Comparison of ENCODE assay signal across 8 cellular contexts in genomic region chr17:47693667-47694017, GRCh38. TPM values are rescaled to one million over a fixed set of nuclear protein-coding genes. Genes with fewer than 3 reads are reported as not detected.
DNase-seq lines count a peak whose midpoint lies in the region; FAIRE-seq and TF ChIP-seq lines count a peak whose summit lies in the region.

No MANE protein-coding gene starts in this region.

- CTCF ChIA-PET in PC-9 (lab: Charles Lee): interaction anchor here (0.6 kb wide), 1 partner anchor 50 kb away, joined by 5 read pairs; no protein-coding TSS in a partner anchor
- CTCF ChIA-PET in endothelial cell of umbilical vein (lab: Charles Lee): interaction anchor here (0.9 to 1.5 kb wide), 2 partner anchors 14 to 29 kb away, joined by 3 read pairs; no protein-coding TSS in a partner anchor

- DNase-seq in GM23248: no peak
- no peak for DNase-seq in PC-9
- no peak for DNase-seq in endothelial cell of umbilical vein (ENCODE audit: low read depth, low spot score)
- no peak for DNase-seq in osteoblast (ENCODE audit: insufficient read length, low spot score, missing footprints)
- DNase-seq in NCI-H446 treated with DMSO at 0.1 percent for 48 hours (lab: John Stamatoyannopoulos, UW): no peak
- no peak for DNase-seq in SKM-1 (lab: John Stamatoyannopoulos, UW; ENCODE audit: unreplicated experiment)
- DNase-seq in NCI-H510A treated with DMSO at 0.1 percent for 48 hours (lab: John Stamatoyannopoulos, UW): no peak
- no peak for DNase-seq in NCI-H2029 treated with DMSO at 0.1 percent for 48 hours (lab: John Stamatoyannopoulos, UW)

- H3K27ac ChIP-seq in GM23248 (peak overlapping the region; percentile 41), PC-9 (no peak overlapping the region), endothelial cell of umbilical vein (ENCODE audit: insufficient read depth, low read depth, low read length) (peak overlapping the region; percentile 21), osteoblast (ENCODE audit: low read depth, low read length) (no peak overlapping the region)

- H3K79me2 ChIP-seq in GM23248 (ENCODE audit: insufficient read depth): no peaks in the 10 kb centered on the region
- no peaks in the 10 kb centered on the region for H3K79me2 ChIP-seq in PC-9 (ENCODE audit: low read depth)
- no peaks in the 10 kb centered on the region for H3K79me2 ChIP-seq in endothelial cell of umbilical vein (ENCODE audit: control insufficient read depth, insufficient read depth, low read length)
- no peaks in the 10 kb centered on the region for H3K79me2 ChIP-seq in osteoblast (ENCODE audit: insufficient read depth, low read length)

- H3K9me1 ChIP-seq in endothelial cell of umbilical vein (replicated peaks; ENCODE audit: control insufficient read depth, extremely low read depth, insufficient read depth, low read length): no peaks in the 10 kb centered on the region

- dilution Hi-C loops in endothelial cell of umbilical vein (cut with MboI; ENCODE audit: extremely low pct_ligation_motif_present, low sequenced_read_pairs): no loop called here

- H3K36me3 ChIP-seq in GM23248 (ENCODE audit: low read depth): no peaks in the 10 kb centered on the region
- no peaks in the 10 kb centered on the region for H3K36me3 ChIP-seq in PC-9 (ENCODE audit: low read depth)
- peaks cover 0 to 7% of the 10 kb centered on the region in 2 experiments for H3K36me3 ChIP-seq in endothelial cell of umbilical vein (ENCODE audit: control insufficient read depth in 2 of 2, extremely low read depth in 1 of 2, insufficient read depth in 2 of 2, low read length in 2 of 2)
- no peaks in the 10 kb centered on the region for H3K36me3 ChIP-seq in osteoblast (ENCODE audit: insufficient read depth, low read length)

- H3K4me3 ChIP-seq in GM23248 (peak overlapping the region; percentile 93), PC-9 (peak overlapping the region; percentile 66), endothelial cell of umbilical vein (replicated peaks in 1 of 3; ENCODE audit: insufficient read depth in 1 of 3, low read depth in 1 of 3, low read length in 3 of 3) (peak overlapping the region in 2 of 3 experiments; percentile 47 to 81), osteoblast (ENCODE audit: insufficient read depth, low read length) (peak overlapping the region; percentile 82)

- H3K4me2 ChIP-seq in GM23248 (ENCODE audit: unreplicated experiment) (peak overlapping the region; percentile 93), PC-9 (peak overlapping the region; percentile 79), endothelial cell of umbilical vein (ENCODE audit: insufficient read depth, low read length) (peak overlapping the region; percentile 77), osteoblast (ENCODE audit: insufficient read depth, low read length) (peak overlapping the region; percentile 82)

- POLR2A ChIA-PET in PC-9 (lab: Charles Lee; ENCODE audit: unreplicated experiment): no interaction called here
- POLR2A ChIA-PET in endothelial cell of umbilical vein (lab: Charles Lee): interaction anchor here (0.6 kb wide), 1 partner anchor 169 kb away, joined by 3 read pairs; no protein-coding TSS in a partner anchor

- WGBS in GM23248 (ENCODE audit: low coverage in 1 of 2, low lambda C conversion rate in 2 of 2, missing lambda C conversion rate in 2 of 2), 2 experiments: 0% methylated on average over 19 to 37 of the region's 37 CpGs

- H2AFZ ChIP-seq in GM23248 (peak overlapping the region; percentile 76), PC-9 (peak overlapping the region; percentile 79), endothelial cell of umbilical vein (ENCODE audit: low read depth, low read length) (peak overlapping the region; percentile 29), osteoblast (ENCODE audit: low read length) (no peak overlapping the region)

- no peaks in the 10 kb centered on the region; the same call in none of the 2 replicates for H3F3A ChIP-seq in GM23248 (ENCODE audit: insufficient read depth)
- H3F3A ChIP-seq in PC-9 (ENCODE audit: insufficient read depth, low read depth): peaks cover 40% of the 10 kb centered on the region; the same call in 1 of the 2 replicates

- H3K9ac ChIP-seq in GM23248 (peak overlapping the region; percentile 95), endothelial cell of umbilical vein (replicated peaks; ENCODE audit: extremely low read depth, insufficient read depth, low read length) (peak overlapping the region; percentile 36)

- no peaks in the 10 kb centered on the region for H3K27me3 ChIP-seq in GM23248 (replicated peaks; ENCODE audit: insufficient read depth)
- no peaks in the 10 kb centered on the region for H3K27me3 ChIP-seq in PC-9 (ENCODE audit: insufficient read depth, low read depth)
- no peaks in the 10 kb centered on the region for H3K27me3 ChIP-seq in endothelial cell of umbilical vein (ENCODE audit: control insufficient read depth in 2 of 2, insufficient read depth in 2 of 2, low read length in 2 of 2)
- H3K27me3 ChIP-seq in osteoblast (ENCODE audit: insufficient read depth, low read length): no peaks in the 10 kb centered on the region

- intact Hi-C loops in PC-9 (cut with micrococcal nuclease; ENCODE audit: unreplicated experiment) (no loop called here), endothelial cell of umbilical vein (cut with micrococcal nuclease) (no loop called here)

- TF ChIP-seq CTCF in PC-9 (conservative IDR thresholded peaks at IDR 0.05): no peak
- no peak for TF ChIP-seq CTCF in endothelial cell of umbilical vein (IDR thresholded peaks at IDR 0.05; ENCODE audit: extremely low read depth in 1 of 2, insufficient read depth in 1 of 2, low read depth in 1 of 2, low read length in 2 of 2)
- no peak for TF ChIP-seq CTCF in osteoblast (IDR thresholded peaks at IDR 0.05; ENCODE audit: extremely low read depth, low read depth, low read length)

- in situ Hi-C loops in GM23248 (cut with MboI): no loop called here

- no peak for FAIRE-seq in endothelial cell of umbilical vein (lab: Jason Lieb, UNC)

- no peaks in the 10 kb centered on the region for H4K20me1 ChIP-seq in GM23248 (ENCODE audit: insufficient read depth)
- H4K20me1 ChIP-seq in PC-9 (ENCODE audit: insufficient read depth): no peaks in the 10 kb centered on the region; the same call in 1 of the 2 replicates
- H4K20me1 ChIP-seq in endothelial cell of umbilical vein (replicated peaks; ENCODE audit: control insufficient read depth, extremely low read depth, insufficient read depth, low read length): no peaks in the 10 kb centered on the region
- H4K20me1 ChIP-seq in osteoblast (ENCODE audit: insufficient read depth, low read length): peaks cover 4% of the 10 kb centered on the region

- H3K9me2 ChIP-seq in GM23248 (ENCODE audit: insufficient read depth) (no peaks in the 10 kb centered on the region), PC-9 (ENCODE audit: insufficient read depth) (no peaks in the 10 kb centered on the region)

- BruUV-seq in PC-9 (replicated peaks; lab: Mats Ljungman, UMichigan) (no TSS peak), endothelial cell of umbilical vein (replicated peaks; lab: Mats Ljungman, UMichigan) (no TSS peak)

- no peaks in the 10 kb centered on the region for H3K9me3 ChIP-seq in GM23248 (ENCODE audit: low read depth)
- H3K9me3 ChIP-seq in PC-9 (ENCODE audit: insufficient read depth, low read depth): no peaks in the 10 kb centered on the region
- no peaks in the 10 kb centered on the region for H3K9me3 ChIP-seq in endothelial cell of umbilical vein (replicated peaks; ENCODE audit: control insufficient read depth, insufficient read depth, low read length)
- no peaks in the 10 kb centered on the region for H3K9me3 ChIP-seq in osteoblast (ENCODE audit: low read depth, low read length)

- no peak for TF ChIP-seq POLR2A in endothelial cell of umbilical vein (IDR thresholded peaks at IDR 0.05; ENCODE audit: low read depth, low read length)

- peaks cover 6% of the 10 kb centered on the region for H3K4me1 ChIP-seq in GM23248 (ENCODE audit: insufficient read depth)
- H3K4me1 ChIP-seq in PC-9 (replicated peaks; ENCODE audit: insufficient read depth): peaks cover 14% of the 10 kb centered on the region
- peaks cover 32% of the 10 kb centered on the region for H3K4me1 ChIP-seq in endothelial cell of umbilical vein (ENCODE audit: control insufficient read depth, extremely low read depth, insufficient read depth, low read length)
- H3K4me1 ChIP-seq in osteoblast (ENCODE audit: insufficient read depth, low read length): peaks cover 19% of the 10 kb centered on the region

RNA-seq across cellular contexts. Expression of gene TBKBP1, which starts 0.3 kb away (rescaled TPM):
- 12.3 and 25.8 TPM in 2 replicates for total RNA-seq in GM23248 (2014; rRNA removed; shearing (Covaris generic))
- polyA plus RNA-seq in GM23248 (2016; fragmentation: Nextera tagmentation; extraction: Ambion mirVana) (1.1 and 1.2 TPM in 2 replicates), endothelial cell of umbilical vein (7.0 and 7.2 TPM in 2 replicates)
- total RNA-seq in PC-9 (2021) (3.3 and 4.9 TPM in 2 replicates), endothelial cell of umbilical vein (11.7 and 15.3 TPM in 2 replicates), osteoblast (11.8 and 11.9 TPM in 2 replicates)
- 6.8 and 8.3 TPM in 2 replicates for polyA plus RNA-seq in endothelial cell of umbilical vein (2011; cell fraction: cytosol; rRNA removed)
- 31.1 and 36.6 TPM in 2 replicates for polyA plus RNA-seq in endothelial cell of umbilical vein (2011; cell fraction: nucleus; rRNA removed)
- polyA plus RNA-seq in endothelial cell of umbilical vein (2012): 15.1 and 20.0 TPM in 2 replicates
- polyA minus RNA-seq in endothelial cell of umbilical vein: 4.3 and 9.9 TPM in 2 replicates
- polyA minus RNA-seq in endothelial cell of umbilical vein (2011; cell fraction: cytosol; rRNA and poly(A)+ RNA removed): not detected
- 4.6 and 6.5 TPM in 2 replicates for polyA minus RNA-seq in endothelial cell of umbilical vein (2011; cell fraction: nucleus; rRNA and poly(A)+ RNA removed)

RNA-seq across cellular contexts. Expression of gene TBX21, which starts 39.4 kb away (rescaled TPM):
- total RNA-seq in GM23248 (2014; rRNA removed; shearing (Covaris generic)): not detected in 2 replicates
- polyA plus RNA-seq in GM23248 (2016; fragmentation: Nextera tagmentation; extraction: Ambion mirVana) (not detected in 2 replicates), endothelial cell of umbilical vein (not detected in 2 replicates)
- total RNA-seq in PC-9 (2021) (not detected in 2 replicates), endothelial cell of umbilical vein (not detected in 2 replicates), osteoblast (not detected in 2 replicates)
- not detected in 2 replicates for polyA plus RNA-seq in endothelial cell of umbilical vein (2011; cell fraction: cytosol; rRNA removed)
- not detected in 2 replicates for polyA plus RNA-seq in endothelial cell of umbilical vein (2011; cell fraction: nucleus; rRNA removed)
- not detected in 2 replicates for polyA plus RNA-seq in endothelial cell of umbilical vein (2012)
- polyA minus RNA-seq in endothelial cell of umbilical vein: not detected in 2 replicates
- not detected for polyA minus RNA-seq in endothelial cell of umbilical vein (2011; cell fraction: cytosol; rRNA and poly(A)+ RNA removed)
- polyA minus RNA-seq in endothelial cell of umbilical vein (2011; cell fraction: nucleus; rRNA and poly(A)+ RNA removed): not detected in 2 replicates

RNA-seq across cellular contexts. Expression of gene KPNB1, which starts 43.9 kb away (rescaled TPM):
- total RNA-seq in GM23248 (2014; rRNA removed; shearing (Covaris generic)): 421 and 423 TPM in 2 replicates
- polyA plus RNA-seq in GM23248 (2016; fragmentation: Nextera tagmentation; extraction: Ambion mirVana) (54.5 and 59.5 TPM in 2 replicates), endothelial cell of umbilical vein (108 and 119 TPM in 2 replicates)
- total RNA-seq in PC-9 (2021) (305 and 306 TPM in 2 replicates), endothelial cell of umbilical vein (495 and 508 TPM in 2 replicates), osteoblast (331 and 351 TPM in 2 replicates)
- polyA plus RNA-seq in endothelial cell of umbilical vein (2011; cell fraction: cytosol; rRNA removed): 131 and 149 TPM in 2 replicates
- polyA plus RNA-seq in endothelial cell of umbilical vein (2011; cell fraction: nucleus; rRNA removed): 215 and 290 TPM in 2 replicates
- 283 and 399 TPM in 2 replicates for polyA plus RNA-seq in endothelial cell of umbilical vein (2012)
- 310 and 339 TPM in 2 replicates for polyA minus RNA-seq in endothelial cell of umbilical vein
- polyA minus RNA-seq in endothelial cell of umbilical vein (2011; cell fraction: cytosol; rRNA and poly(A)+ RNA removed): 181 TPM
- polyA minus RNA-seq in endothelial cell of umbilical vein (2011; cell fraction: nucleus; rRNA and poly(A)+ RNA removed): 113 and 201 TPM in 2 replicates

Comparison
In these comparisons a context has a peak if more than half of its experiments do, and no peak if none do; other contexts are left out.
1. H3K27ac ChIP-seq: peak in GM23248 (single experiment) and endothelial cell of umbilical vein (single experiment); none in PC-9 (single experiment) and osteoblast (single experiment).
2. Peak in every context shown above with its lines, with median percentiles within 50 percentile points of each other: H3K4me2 ChIP-seq and H3K4me3 ChIP-seq.